Comparison of ENCODE assay signal across 14 cellular contexts in genomic region chr10:68329506-68329861, GRCh38. TPM values are rescaled to one million over a fixed set of nuclear protein-coding genes. Genes with fewer than 3 reads are reported as not detected.
DNase-seq lines count a peak whose midpoint lies in the region; ATAC-seq, FAIRE-seq and TF ChIP-seq lines count a peak whose summit lies in the region.
"Had no signal": no experiment of that assay in that cellular context is flagged by ENCODE, and none has a peak within 500 bp of the region (broad histone marks: within the 10 kb centered on the region; RNA-seq: fewer than 3 reads in every experiment).

No MANE protein-coding gene starts in this region.

- peaks cover 33% of the 10 kb centered on the region for H3K79me2 ChIP-seq in astrocyte (ENCODE audit: insufficient read depth, low read length)

- peak overlapping the region; percentile 100 for H3K27ac Mint-ChIP-seq in activated CD4-positive, alpha-beta memory T cell treated with anti-CD3 and anti-CD28 coated beads for 36 hours
- no peak overlapping the region for H3K27ac Mint-ChIP-seq in activated CD4-positive, alpha-beta memory T cell treated with anti-CD3 and anti-CD28 coated beads, Interleukin-2, amount 10 ng/mL, durations not matched to agents 7 days and 5 days
- no peak overlapping the region for H3K27ac Mint-ChIP-seq in astrocyte (ENCODE audit: unreplicated experiment)

- H3K9me3 Mint-ChIP-seq in activated CD4-positive, alpha-beta memory T cell treated with anti-CD3 and anti-CD28 coated beads for 36 hours = no peaks in the 10 kb centered on the region
- no peaks in the 10 kb centered on the region for H3K9me3 Mint-ChIP-seq in activated CD4-positive, alpha-beta memory T cell treated with anti-CD3 and anti-CD28 coated beads, Interleukin-2, amount 10 ng/mL, durations not matched to agents 7 days and 5 days
- peaks cover 2% of the 10 kb centered on the region for H3K9me3 Mint-ChIP-seq in astrocyte (ENCODE audit: unreplicated experiment)

- no peak overlapping the region for H3K4me3 Mint-ChIP-seq in activated CD4-positive, alpha-beta memory T cell treated with anti-CD3 and anti-CD28 coated beads for 36 hours
- H3K4me3 Mint-ChIP-seq in activated CD4-positive, alpha-beta memory T cell treated with anti-CD3 and anti-CD28 coated beads, Interleukin-2, amount 10 ng/mL, durations not matched to agents 7 days and 5 days = no peak overlapping the region
- peak overlapping the region; percentile 16 for H3K4me3 Mint-ChIP-seq in astrocyte (ENCODE audit: unreplicated experiment)

- H3K4me1 Mint-ChIP-seq in activated CD4-positive, alpha-beta memory T cell treated with anti-CD3 and anti-CD28 coated beads for 36 hours (ENCODE audit: low read depth) = peaks cover 16% of the 10 kb centered on the region
- H3K4me1 Mint-ChIP-seq in activated CD4-positive, alpha-beta memory T cell treated with anti-CD3 and anti-CD28 coated beads, Interleukin-2, amount 10 ng/mL, durations not matched to agents 7 days and 5 days = peaks cover 27% of the 10 kb centered on the region
- peaks cover 9% of the 10 kb centered on the region for H3K4me1 Mint-ChIP-seq in astrocyte (ENCODE audit: low read depth, unreplicated experiment)

- peaks cover 21% of the 10 kb centered on the region for H3K4me1 ChIP-seq in astrocyte (ENCODE audit: insufficient read depth, low read length)
- H3K4me1 ChIP-seq in mucosa of rectum (ENCODE audit: control insufficient read depth in 2 of 2, insufficient read depth in 2 of 2, low read length in 2 of 2) = peaks cover 21 to 27% of the 10 kb centered on the region in 2 donors
- peaks cover 22 to 31% of the 10 kb centered on the region in 2 donors for H3K4me1 ChIP-seq in thyroid gland
- H3K4me1 ChIP-seq in effector memory CD4-positive, alpha-beta T cell (ENCODE audit: control insufficient read depth, insufficient read depth, low read length, poor library complexity, severe bottlenecking) = peaks cover 13% of the 10 kb centered on the region

- H3K4me3 ChIP-seq in astrocyte (ENCODE audit: insufficient read depth, low read depth, low read length) (no peak overlapping the region), mucosa of rectum (ENCODE audit: low read length in 2 of 2) (no peak overlapping the region), thyroid gland (replicated peaks in 1 of 3) (no peak overlapping the region)
- no peak overlapping the region for H3K4me3 ChIP-seq in effector memory CD4-positive, alpha-beta T cell (ENCODE audit: insufficient read depth, low read depth, low read length, poor library complexity, severe bottlenecking)

- H3K36me3 ChIP-seq in astrocyte (ENCODE audit: insufficient read depth, low read length) = no peaks in the 10 kb centered on the region
- no peaks in the 10 kb centered on the region for H3K36me3 ChIP-seq in mucosa of rectum (ENCODE audit: control insufficient read depth in 2 of 2, insufficient read depth in 2 of 2, low read length in 2 of 2)
- no peaks in the 10 kb centered on the region for H3K36me3 ChIP-seq in thyroid gland
- H3K36me3 ChIP-seq in effector memory CD4-positive, alpha-beta T cell (ENCODE audit: control insufficient read depth, insufficient read depth, low read length) = peaks cover 4% of the 10 kb centered on the region

- H2AFZ ChIP-seq in astrocyte (ENCODE audit: low read depth, low read length) = no peak overlapping the region

- TF ChIP-seq CTCF in astrocyte (IDR thresholded peaks at IDR 0.05; ENCODE audit: insufficient read depth, low read depth, low read length) = no peak
- no peak for TF ChIP-seq CTCF in thyroid gland (IDR thresholded peaks at IDR 0.05)

- CTCF ChIA-PET in activated CD4-positive, alpha-beta memory T cell treated with anti-CD3 and anti-CD28 coated beads for 36 hours (lab: Charles Lee) = interaction anchor here (2.0 to 2.3 kb wide), 2 partner anchors 19 to 117 kb away, joined by 5 to 7 read pairs; no protein-coding TSS in a partner anchor
- CTCF ChIA-PET in activated CD4-positive, alpha-beta memory T cell treated with anti-CD3 and anti-CD28 coated beads, Interleukin-2, amount 10 ng/mL, durations not matched to agents 7 days and 5 days (lab: Charles Lee) = interaction anchor here (1.0 kb wide), 1 partner anchor 19 kb away, joined by 4 read pairs; no protein-coding TSS in a partner anchor

- peak overlapping the region; percentile 62 for H3K27ac ChIP-seq in astrocyte (ENCODE audit: low read depth, low read length)
- H3K27ac ChIP-seq in mucosa of rectum (ENCODE audit: low read depth in 2 of 2, low read length in 2 of 2) = peak overlapping the region; percentile 67 to 99
- H3K27ac ChIP-seq in thyroid gland = peak overlapping the region; percentile 10 to 85 (median 70)
- H3K27ac ChIP-seq in effector memory CD4-positive, alpha-beta T cell (ENCODE audit: insufficient read depth, low read length, poor library complexity, severe bottlenecking) = no peak overlapping the region
- H3K27ac ChIP-seq: brain microvascular endothelial cell had no signal

- peak overlapping the region; percentile 65 for H3K9ac ChIP-seq in astrocyte (ENCODE audit: low read length)
- H3K9ac ChIP-seq in mucosa of rectum (ENCODE audit: low read depth in 1 of 2, low read length in 2 of 2) = no peak overlapping the region

- DNase-seq in activated CD4-positive, alpha-beta memory T cell treated with anti-CD3 and anti-CD28 coated beads for 36 hours = no peak
- DNase-seq in activated CD4-positive, alpha-beta memory T cell treated with anti-CD3 and anti-CD28 coated beads, Interleukin-2, amount 10 ng/mL, durations not matched to agents 7 days and 5 days = no peak
- no peak for DNase-seq in astrocyte (ENCODE audit: low read depth)
- no peak for DNase-seq in thyroid gland
- DNase-seq in effector memory CD4-positive, alpha-beta T cell = no peak
- no peak for DNase-seq in amniotic stem cell (lab: John Stamatoyannopoulos, UW)
- DNase-seq: ACHN; activated CD8-positive, alpha-beta memory T cell treated with anti-CD3 and anti-CD28 coated beads, Interleukin-2, amount 50 U/mL, for 48 hours; NCI-H1048 had no signal

- H3K9me3 ChIP-seq in astrocyte (ENCODE audit: insufficient read depth, low read depth, low read length) (no peaks in the 10 kb centered on the region), mucosa of rectum (ENCODE audit: control insufficient read depth in 2 of 2, low read length in 2 of 2) (no peaks in the 10 kb centered on the region), thyroid gland (no peaks in the 10 kb centered on the region)
- H3K9me3 ChIP-seq in effector memory CD4-positive, alpha-beta T cell (ENCODE audit: control insufficient read depth, low read length) = no peaks in the 10 kb centered on the region

- no peak for FAIRE-seq in astrocyte (lab: Jason Lieb, UNC)
- FAIRE-seq: H54, TTC549 had no signal

- H3K27me3 ChIP-seq in astrocyte (ENCODE audit: insufficient read depth, low read length) = no peaks in the 10 kb centered on the region
- H3K27me3 ChIP-seq in mucosa of rectum (ENCODE audit: control insufficient read depth in 2 of 2, insufficient read depth in 2 of 2, low read length in 2 of 2) = no peaks in the 10 kb centered on the region
- H3K27me3 ChIP-seq in thyroid gland = no peaks in the 10 kb centered on the region
- H3K27me3 ChIP-seq in effector memory CD4-positive, alpha-beta T cell (replicated peaks; ENCODE audit: control insufficient read depth, insufficient read depth, low read length, poor library complexity, severe bottlenecking) = no peaks in the 10 kb centered on the region
- H3K27me3 ChIP-seq: brain microvascular endothelial cell had no signal

- H3K36me3 Mint-ChIP-seq in activated CD4-positive, alpha-beta memory T cell treated with anti-CD3 and anti-CD28 coated beads for 36 hours = peaks cover 21% of the 10 kb centered on the region
- peaks cover 26% of the 10 kb centered on the region for H3K36me3 Mint-ChIP-seq in activated CD4-positive, alpha-beta memory T cell treated with anti-CD3 and anti-CD28 coated beads, Interleukin-2, amount 10 ng/mL, durations not matched to agents 7 days and 5 days (ENCODE audit: low read depth)
- no peaks in the 10 kb centered on the region for H3K36me3 Mint-ChIP-seq in astrocyte (ENCODE audit: low read depth, unreplicated experiment)

- peaks cover 3% of the 10 kb centered on the region for H3K27me3 Mint-ChIP-seq in activated CD4-positive, alpha-beta memory T cell treated with anti-CD3 and anti-CD28 coated beads for 36 hours
- no peaks in the 10 kb centered on the region for H3K27me3 Mint-ChIP-seq in activated CD4-positive, alpha-beta memory T cell treated with anti-CD3 and anti-CD28 coated beads, Interleukin-2, amount 10 ng/mL, durations not matched to agents 7 days and 5 days
- H3K27me3 Mint-ChIP-seq in astrocyte (ENCODE audit: low read depth, unreplicated experiment) = no peaks in the 10 kb centered on the region

- POLR2A ChIA-PET in activated CD4-positive, alpha-beta memory T cell treated with anti-CD3 and anti-CD28 coated beads for 36 hours (lab: Charles Lee) = no interaction called here
- POLR2A ChIA-PET in activated CD4-positive, alpha-beta memory T cell treated with anti-CD3 and anti-CD28 coated beads, Interleukin-2, amount 10 ng/mL, durations not matched to agents 7 days and 5 days (lab: Charles Lee) = interaction anchor here (1.4 to 5.2 kb wide), 2 partner anchors 8 to 444 kb away, joined by 6 to 27 read pairs; no protein-coding TSS in a partner anchor

- 95 to 100% methylated on average over 1 of the region's 1 CpG for WGBS in thyroid gland, 2 donors

- peak overlapping the region; percentile 72 for H3K4me2 ChIP-seq in astrocyte (ENCODE audit: low read length)

- no peak for ATAC-seq in activated CD4-positive, CD25-positive, alpha-beta regulatory T cell treated with anti-CD3 and anti-CD28 coated beads, Interleukin-2, amount 50 U/mL, for 24 hours

- no peak for TF ChIP-seq POLR2A in thyroid gland (IDR thresholded peaks at IDR 0.05)

- peaks cover 17% of the 10 kb centered on the region for H4K20me1 ChIP-seq in astrocyte (ENCODE audit: insufficient read depth, low read length)

- intact Hi-C loops in activated CD4-positive, alpha-beta memory T cell treated with anti-CD3 and anti-CD28 coated beads for 36 hours (cut with micrococcal nuclease) = no loop called here
- intact Hi-C loops in thyroid gland (cut with DNase I) = no loop called here

RNA-seq across cellular contexts. Expression of gene HNRNPH3, which starts 2.4 kb away (rescaled TPM):
- 100 to 1,000 TPM; 140 to 144 TPM for total RNA-seq in activated CD4-positive, alpha-beta memory T cell treated with anti-CD3 and anti-CD28 coated beads for 36 hours
- 100 to 1,000 TPM; 122 to 123 TPM for total RNA-seq in activated CD4-positive, alpha-beta memory T cell treated with anti-CD3 and anti-CD28 coated beads, Interleukin-2, amount 10 ng/mL, durations not matched to agents 7 days and 5 days
- total RNA-seq in astrocyte (75.6 and 90.1 TPM in 2 replicates), thyroid gland (10 to 100 TPM; 47.8 to 75.8 (median 56.8) TPM)

RNA-seq across cellular contexts. Expression of gene PBLD, which starts 3.2 kb away (rescaled TPM):
- 1 to 10 TPM; 1.2 to 1.3 TPM for total RNA-seq in activated CD4-positive, alpha-beta memory T cell treated with anti-CD3 and anti-CD28 coated beads for 36 hours
- total RNA-seq in activated CD4-positive, alpha-beta memory T cell treated with anti-CD3 and anti-CD28 coated beads, Interleukin-2, amount 10 ng/mL, durations not matched to agents 7 days and 5 days = 1 to 10 TPM; 1.4 to 2.1 TPM
- 5.7 and 6.1 TPM in 2 replicates for total RNA-seq in astrocyte
- total RNA-seq in thyroid gland = 10 to 100 TPM in 1 of 4 donors, 1 to 10 TPM in 3; 5.0 to 12.3 (median 6.4) TPM
